8 cellular contexts compared by ENCODE assay signal in the genomic region with DNA sequence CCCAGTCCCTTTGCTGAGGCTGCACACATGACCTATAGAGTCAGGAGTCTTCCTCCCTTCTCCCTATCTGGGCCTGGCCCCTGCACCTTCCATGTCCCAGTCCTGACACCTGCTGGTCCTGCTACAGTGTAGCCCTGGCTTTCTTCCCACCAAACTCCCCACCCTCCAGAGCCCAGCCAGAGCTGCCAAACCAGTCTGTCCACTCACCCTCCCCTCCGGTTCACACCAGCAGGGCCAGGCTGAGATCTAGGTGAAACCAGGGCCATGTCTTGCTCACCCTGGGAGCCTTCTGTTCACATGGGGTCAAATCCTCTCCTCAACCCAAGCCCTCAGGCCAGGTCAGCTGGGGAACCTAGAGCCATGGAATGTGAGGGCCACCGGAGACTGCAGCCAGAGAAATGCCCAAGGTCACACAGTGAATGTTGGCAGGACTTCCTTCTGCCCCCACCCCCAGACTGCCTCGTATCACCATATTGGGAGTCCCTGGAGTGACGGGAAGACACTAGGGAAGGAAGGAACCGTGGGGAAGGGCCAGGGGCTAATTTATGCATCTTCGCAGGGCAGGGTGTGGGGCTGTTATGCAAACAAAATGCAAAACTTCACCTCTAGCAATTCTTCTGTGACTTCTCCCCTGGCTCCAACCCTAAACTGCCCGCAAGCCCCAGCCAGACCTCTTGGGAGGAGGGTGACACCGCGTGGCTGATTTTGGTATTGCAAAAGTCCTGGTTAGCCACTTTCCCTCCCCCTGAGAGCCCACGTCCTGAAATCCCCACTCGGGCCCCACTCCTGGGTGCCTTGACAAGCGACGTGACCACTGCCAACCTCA.
DNase-seq lines count a peak whose midpoint lies in the region; ATAC-seq and TF ChIP-seq lines count a peak whose summit lies in the region.

No MANE protein-coding gene starts in this region.

- ATAC-seq in GM19438 (IDR thresholded peaks at IDR 0.05; ENCODE audit: low read depth, unreplicated experiment), result peak; percentile 72

- H3K4me3 ChIP-seq in choroid plexus epithelial cell (ENCODE audit: low read depth, low read length), result no peak overlapping the region

- DNase-seq in AG20443 (ENCODE audit: low spot score) (peak; percentile 80), NCI-H2029 (lab: John Stamatoyannopoulos, UW) (peak; percentile 96), choroid plexus epithelial cell (ENCODE audit: low read depth) (peak; percentile 82), kidney tubule cell (ENCODE audit: low spot score) (peak; percentile 89), T1000 (lab: John Stamatoyannopoulos, UW) (no peak)
- DNase-seq in activated CD4-positive, CD25-positive, alpha-beta regulatory T cell treated with anti-CD3 and anti-CD28 coated beads, Interleukin-2, amount 50 U/mL, for 16 hours (ENCODE audit: low read depth, low spot score), result peak; percentile 30
- DNase-seq in stimulated activated CD4-positive, alpha-beta T cell treated with anti-CD3 and anti-CD28 coated beads, Interleukin-1b, Interleukin-23, amount 100 ng/mL, for 48 hours, result peak; percentile 68

- TF ChIP-seq CTCF in choroid plexus epithelial cell (conservative IDR thresholded peaks at IDR 0.05; ENCODE audit: low read depth, low read length), result peak; percentile 97
